Comparison of ENCODE assay signal across 1 cellular context in the genomic region with DNA sequence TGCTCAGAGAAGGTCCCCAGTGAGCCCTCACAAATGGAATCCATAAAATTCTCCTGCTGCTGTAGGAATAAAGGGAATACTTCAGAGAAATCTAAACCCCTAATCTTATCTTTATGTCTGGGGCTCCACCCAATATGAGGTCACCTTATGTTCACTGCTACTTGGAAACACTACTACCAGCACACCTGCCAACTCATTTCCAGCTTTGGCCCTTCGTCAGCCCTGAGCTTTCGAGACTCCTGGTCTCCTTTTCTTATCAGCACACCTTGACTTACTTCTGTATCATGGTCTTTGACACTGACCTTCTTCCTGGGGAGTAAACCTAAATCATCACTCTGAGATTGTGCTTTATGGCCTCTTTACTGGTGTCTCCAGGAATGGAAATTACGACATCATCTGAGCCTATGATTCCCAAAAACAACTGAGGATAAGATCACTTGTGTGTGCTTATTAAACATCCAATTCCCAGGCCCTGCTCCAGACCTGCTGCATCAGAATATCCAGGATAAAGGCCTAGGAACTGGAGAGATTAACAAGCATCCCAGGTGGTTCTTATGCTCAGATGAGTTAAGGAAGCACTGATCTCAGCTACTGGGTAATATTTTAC.
TF ChIP-seq lines count a peak whose summit lies in the region.

No MANE protein-coding gene starts in this region.

TF ChIP-seq in HEK293, 187 proteins besides CTCF, POLR2A, EP300 and RAD21 (continued from another document):
- TF ChIP-seq, protein P1, sequence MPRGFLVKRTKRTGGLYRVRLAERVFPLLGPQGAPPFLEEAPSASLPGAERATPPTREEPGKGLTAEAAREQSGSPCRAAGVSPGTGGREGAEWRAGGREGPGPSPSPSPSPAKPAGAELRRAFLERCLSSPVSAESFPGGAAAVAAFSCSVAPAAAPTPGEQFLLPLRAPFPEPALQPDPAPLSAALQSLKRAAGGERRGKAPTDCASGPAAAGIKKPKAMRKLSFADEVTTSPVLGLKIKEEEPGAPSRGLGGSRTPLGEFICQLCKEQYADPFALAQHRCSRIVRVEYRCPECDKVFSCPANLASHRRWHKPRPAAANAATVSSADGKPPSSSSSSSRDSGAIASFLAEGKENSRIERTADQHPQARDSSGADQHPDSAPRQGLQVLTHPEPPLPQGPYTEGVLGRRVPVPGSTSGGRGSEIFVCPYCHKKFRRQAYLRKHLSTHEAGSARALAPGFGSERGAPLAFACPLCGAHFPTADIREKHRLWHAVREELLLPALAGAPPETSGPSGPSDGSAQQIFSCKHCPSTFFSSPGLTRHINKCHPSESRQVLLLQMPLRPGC (tag by site-specific recombination; IDR thresholded peaks at IDR 0.05): no peak
- TF ChIP-seq, protein P2, sequence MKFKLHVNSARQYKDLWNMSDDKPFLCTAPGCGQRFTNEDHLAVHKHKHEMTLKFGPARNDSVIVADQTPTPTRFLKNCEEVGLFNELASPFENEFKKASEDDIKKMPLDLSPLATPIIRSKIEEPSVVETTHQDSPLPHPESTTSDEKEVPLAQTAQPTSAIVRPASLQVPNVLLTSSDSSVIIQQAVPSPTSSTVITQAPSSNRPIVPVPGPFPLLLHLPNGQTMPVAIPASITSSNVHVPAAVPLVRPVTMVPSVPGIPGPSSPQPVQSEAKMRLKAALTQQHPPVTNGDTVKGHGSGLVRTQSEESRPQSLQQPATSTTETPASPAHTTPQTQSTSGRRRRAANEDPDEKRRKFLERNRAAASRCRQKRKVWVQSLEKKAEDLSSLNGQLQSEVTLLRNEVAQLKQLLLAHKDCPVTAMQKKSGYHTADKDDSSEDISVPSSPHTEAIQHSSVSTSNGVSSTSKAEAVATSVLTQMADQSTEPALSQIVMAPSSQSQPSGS (tag by site-specific recombination; IDR thresholded peaks at IDR 0.05; ENCODE audit: low read depth): 0 out of 2 replicates have a peak, but pooled peaks have one; percentile 11
- no peak for TF ChIP-seq ZNF610 (tag by site-specific recombination; IDR thresholded peaks at IDR 0.05; ENCODE audit: borderline replicate concordance)
- TF ChIP-seq, protein P3, sequence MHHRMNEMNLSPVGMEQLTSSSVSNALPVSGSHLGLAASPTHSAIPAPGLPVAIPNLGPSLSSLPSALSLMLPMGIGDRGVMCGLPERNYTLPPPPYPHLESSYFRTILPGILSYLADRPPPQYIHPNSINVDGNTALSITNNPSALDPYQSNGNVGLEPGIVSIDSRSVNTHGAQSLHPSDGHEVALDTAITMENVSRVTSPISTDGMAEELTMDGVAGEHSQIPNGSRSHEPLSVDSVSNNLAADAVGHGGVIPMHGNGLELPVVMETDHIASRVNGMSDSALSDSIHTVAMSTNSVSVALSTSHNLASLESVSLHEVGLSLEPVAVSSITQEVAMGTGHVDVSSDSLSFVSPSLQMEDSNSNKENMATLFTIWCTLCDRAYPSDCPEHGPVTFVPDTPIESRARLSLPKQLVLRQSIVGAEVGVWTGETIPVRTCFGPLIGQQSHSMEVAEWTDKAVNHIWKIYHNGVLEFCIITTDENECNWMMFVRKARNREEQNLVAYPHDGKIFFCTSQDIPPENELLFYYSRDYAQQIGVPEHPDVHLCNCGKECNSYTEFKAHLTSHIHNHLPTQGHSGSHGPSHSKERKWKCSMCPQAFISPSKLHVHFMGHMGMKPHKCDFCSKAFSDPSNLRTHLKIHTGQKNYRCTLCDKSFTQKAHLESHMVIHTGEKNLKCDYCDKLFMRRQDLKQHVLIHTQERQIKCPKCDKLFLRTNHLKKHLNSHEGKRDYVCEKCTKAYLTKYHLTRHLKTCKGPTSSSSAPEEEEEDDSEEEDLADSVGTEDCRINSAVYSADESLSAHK (tag by site-specific recombination; IDR thresholded peaks at IDR 0.05): no peak
- TF ChIP-seq, protein P4, sequence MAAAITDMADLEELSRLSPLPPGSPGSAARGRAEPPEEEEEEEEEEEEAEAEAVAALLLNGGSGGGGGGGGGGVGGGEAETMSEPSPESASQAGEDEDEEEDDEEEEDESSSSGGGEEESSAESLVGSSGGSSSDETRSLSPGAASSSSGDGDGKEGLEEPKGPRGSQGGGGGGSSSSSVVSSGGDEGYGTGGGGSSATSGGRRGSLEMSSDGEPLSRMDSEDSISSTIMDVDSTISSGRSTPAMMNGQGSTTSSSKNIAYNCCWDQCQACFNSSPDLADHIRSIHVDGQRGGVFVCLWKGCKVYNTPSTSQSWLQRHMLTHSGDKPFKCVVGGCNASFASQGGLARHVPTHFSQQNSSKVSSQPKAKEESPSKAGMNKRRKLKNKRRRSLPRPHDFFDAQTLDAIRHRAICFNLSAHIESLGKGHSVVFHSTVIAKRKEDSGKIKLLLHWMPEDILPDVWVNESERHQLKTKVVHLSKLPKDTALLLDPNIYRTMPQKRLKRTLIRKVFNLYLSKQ (tag by site-specific recombination; IDR thresholded peaks at IDR 0.05; ENCODE audit: borderline replicate concordance): no peak
- no peak for TF ChIP-seq GLI4 (tag by site-specific recombination; IDR thresholded peaks at IDR 0.05)
- no peak for TF ChIP-seq ZNF747 (tag by site-specific recombination; IDR thresholded peaks at IDR 0.05)
- TF ChIP-seq, protein P5, sequence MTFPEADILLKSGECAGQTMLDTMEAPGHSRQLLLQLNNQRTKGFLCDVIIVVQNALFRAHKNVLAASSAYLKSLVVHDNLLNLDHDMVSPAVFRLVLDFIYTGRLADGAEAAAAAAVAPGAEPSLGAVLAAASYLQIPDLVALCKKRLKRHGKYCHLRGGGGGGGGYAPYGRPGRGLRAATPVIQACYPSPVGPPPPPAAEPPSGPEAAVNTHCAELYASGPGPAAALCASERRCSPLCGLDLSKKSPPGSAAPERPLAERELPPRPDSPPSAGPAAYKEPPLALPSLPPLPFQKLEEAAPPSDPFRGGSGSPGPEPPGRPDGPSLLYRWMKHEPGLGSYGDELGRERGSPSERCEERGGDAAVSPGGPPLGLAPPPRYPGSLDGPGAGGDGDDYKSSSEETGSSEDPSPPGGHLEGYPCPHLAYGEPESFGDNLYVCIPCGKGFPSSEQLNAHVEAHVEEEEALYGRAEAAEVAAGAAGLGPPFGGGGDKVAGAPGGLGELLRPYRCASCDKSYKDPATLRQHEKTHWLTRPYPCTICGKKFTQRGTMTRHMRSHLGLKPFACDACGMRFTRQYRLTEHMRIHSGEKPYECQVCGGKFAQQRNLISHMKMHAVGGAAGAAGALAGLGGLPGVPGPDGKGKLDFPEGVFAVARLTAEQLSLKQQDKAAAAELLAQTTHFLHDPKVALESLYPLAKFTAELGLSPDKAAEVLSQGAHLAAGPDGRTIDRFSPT (tag by site-specific recombination; IDR thresholded peaks at IDR 0.05): peak; percentile 77; the same call in 1 of the 2 replicates
- peak; percentile 22; the same call in 1 of the 2 replicates for TF ChIP-seq KLF16 (tag by site-specific recombination; IDR thresholded peaks at IDR 0.05)
- TF ChIP-seq, protein P6, sequence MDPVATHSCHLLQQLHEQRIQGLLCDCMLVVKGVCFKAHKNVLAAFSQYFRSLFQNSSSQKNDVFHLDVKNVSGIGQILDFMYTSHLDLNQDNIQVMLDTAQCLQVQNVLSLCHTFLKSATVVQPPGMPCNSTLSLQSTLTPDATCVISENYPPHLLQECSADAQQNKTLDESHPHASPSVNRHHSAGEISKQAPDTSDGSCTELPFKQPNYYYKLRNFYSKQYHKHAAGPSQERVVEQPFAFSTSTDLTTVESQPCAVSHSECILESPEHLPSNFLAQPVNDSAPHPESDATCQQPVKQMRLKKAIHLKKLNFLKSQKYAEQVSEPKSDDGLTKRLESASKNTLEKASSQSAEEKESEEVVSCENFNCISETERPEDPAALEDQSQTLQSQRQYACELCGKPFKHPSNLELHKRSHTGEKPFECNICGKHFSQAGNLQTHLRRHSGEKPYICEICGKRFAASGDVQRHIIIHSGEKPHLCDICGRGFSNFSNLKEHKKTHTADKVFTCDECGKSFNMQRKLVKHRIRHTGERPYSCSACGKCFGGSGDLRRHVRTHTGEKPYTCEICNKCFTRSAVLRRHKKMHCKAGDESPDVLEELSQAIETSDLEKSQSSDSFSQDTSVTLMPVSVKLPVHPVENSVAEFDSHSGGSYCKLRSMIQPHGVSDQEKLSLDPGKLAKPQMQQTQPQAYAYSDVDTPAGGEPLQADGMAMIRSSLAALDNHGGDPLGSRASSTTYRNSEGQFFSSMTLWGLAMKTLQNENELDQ (tag by site-specific recombination; IDR thresholded peaks at IDR 0.05; ENCODE audit: low read depth): no peak
- TF ChIP-seq TRIM28 (IDR thresholded peaks at IDR 0.05; ENCODE audit: borderline replicate concordance, low read length): peak; percentile 87
- 0 out of 2 replicates have a peak, but pooled peaks have one; percentile 37 for TF ChIP-seq ZNF335 (tag by site-specific recombination; conservative IDR thresholded peaks at IDR 0.05)
- TF ChIP-seq, protein P7, sequence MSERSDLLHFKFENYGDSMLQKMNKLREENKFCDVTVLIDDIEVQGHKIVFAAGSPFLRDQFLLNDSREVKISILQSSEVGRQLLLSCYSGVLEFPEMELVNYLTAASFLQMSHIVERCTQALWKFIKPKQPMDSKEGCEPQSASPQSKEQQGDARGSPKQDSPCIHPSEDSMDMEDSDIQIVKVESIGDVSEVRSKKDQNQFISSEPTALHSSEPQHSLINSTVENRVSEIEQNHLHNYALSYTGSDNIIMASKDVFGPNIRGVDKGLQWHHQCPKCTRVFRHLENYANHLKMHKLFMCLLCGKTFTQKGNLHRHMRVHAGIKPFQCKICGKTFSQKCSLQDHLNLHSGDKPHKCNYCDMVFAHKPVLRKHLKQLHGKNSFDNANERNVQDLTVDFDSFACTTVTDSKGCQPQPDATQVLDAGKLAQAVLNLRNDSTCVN (tag by site-specific recombination; optimal IDR thresholded peaks at IDR 0.05): no peak
- TF ChIP-seq ZNF2 (tag by site-specific recombination; IDR thresholded peaks at IDR 0.05): no peak
- peak; percentile 34; the same call in 1 of the 2 replicates for TF ChIP-seq ZNF629 (tag by site-specific recombination; IDR thresholded peaks at IDR 0.05)
- TF ChIP-seq SP7 (tag by site-specific recombination; IDR thresholded peaks at IDR 0.05): peak; percentile 71
- peak; percentile 53; the same call in 1 of the 2 replicates for TF ChIP-seq ZXDB (tag by site-specific recombination; IDR thresholded peaks at IDR 0.05)
- no peak for TF ChIP-seq TCF7L2 (IDR thresholded peaks at IDR 0.05; ENCODE audit: borderline replicate concordance, low read depth, low read length)
- peak; percentile 67 for TF ChIP-seq OSR2 (tag by site-specific recombination; IDR thresholded peaks at IDR 0.05)
